In the genomic region with DNA sequence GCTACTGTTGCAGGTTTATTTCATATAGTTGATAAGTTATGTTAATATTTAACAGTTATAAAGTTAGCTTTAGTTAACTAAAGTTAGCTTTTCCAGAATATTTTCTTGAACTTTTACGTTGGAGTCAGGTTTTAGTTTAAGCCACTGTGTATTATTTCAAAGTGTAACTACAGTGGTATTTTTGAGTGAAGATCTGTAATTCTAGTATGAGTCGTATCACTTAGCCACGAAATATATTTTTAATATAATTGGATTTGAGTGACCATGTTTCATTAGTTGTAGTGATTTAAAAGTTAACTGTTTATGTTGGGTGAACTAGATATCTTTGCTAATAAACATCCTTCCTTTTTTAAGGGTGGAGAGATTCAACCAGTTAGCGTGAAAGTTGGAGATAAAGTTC, we compare ENCODE assay signal across 14 cellular contexts. TPM values are rescaled to one million over a fixed set of nuclear protein-coding genes. Genes with fewer than 3 reads are reported as not detected.
DNase-seq lines count a peak whose midpoint lies in the region; ATAC-seq and TF ChIP-seq lines count a peak whose summit lies in the region.
"Had no signal": no experiment of that assay in that cellular context is flagged by ENCODE, and none has a peak within 500 bp of the region (broad histone marks: within the 10 kb centered on the region; RNA-seq: fewer than 3 reads in every experiment).

No MANE protein-coding gene starts in this region.

- peak overlapping the region; percentile 77 for H3K27ac ChIP-seq in CD4-positive, alpha-beta memory T cell (ENCODE audit: low read depth, low read length)
- H3K27ac ChIP-seq in adrenal gland, result peak overlapping the region in 4 of 5 donors; percentile 56 to 99 (median 87)

- H3K4me3 ChIP-seq in CD4-positive, alpha-beta memory T cell (ENCODE audit: low read length in 2 of 2), result no peak overlapping the region
- H3K4me3 ChIP-seq in adrenal gland, result peak overlapping the region in 1 of 4 donors; percentile 68
- H3K4me3 ChIP-seq: lung had no signal

- peaks cover 45% of the 10 kb centered on the region for H3K4me1 ChIP-seq in CD4-positive, alpha-beta memory T cell (ENCODE audit: insufficient read depth, low read length)
- H3K4me1 ChIP-seq in adrenal gland (replicated peaks in 1 of 2), result peaks cover 25 to 45% of the 10 kb centered on the region in 2 donors

- no peaks in the 10 kb centered on the region for H3K27me3 ChIP-seq in CD4-positive, alpha-beta memory T cell (ENCODE audit: insufficient read depth, low read length)
- H3K27me3 ChIP-seq in adrenal gland, result no peaks in the 10 kb centered on the region

- H3K9me3 ChIP-seq in CD4-positive, alpha-beta memory T cell (ENCODE audit: control insufficient read depth in 1 of 2, low read length in 2 of 2), result no peaks in the 10 kb centered on the region
- H3K9me3 ChIP-seq in adrenal gland (replicated peaks in 1 of 3), result no peaks in the 10 kb centered on the region

- intact Hi-C loops in CD4-positive, alpha-beta memory T cell (cut with micrococcal nuclease), result no loop called here
- intact Hi-C loops in adrenal gland (cut with DNase I), result no loop called here

- no peak for ATAC-seq in naive thymus-derived CD8-positive, alpha-beta T cell
- ATAC-seq: HCT116 had no signal

- 51 to 73% (median 58%) methylated on average over 4 of the region's 4 CpGs for WGBS in adrenal gland, 4 donors

- no peaks in the 10 kb centered on the region for H3K27me3 Mint-ChIP-seq in CD4-positive, alpha-beta memory T cell
- no peaks in the 10 kb centered on the region for H3K27me3 Mint-ChIP-seq in IgD-negative memory B cell
- no peaks in the 10 kb centered on the region for H3K27me3 Mint-ChIP-seq in naive thymus-derived CD8-positive, alpha-beta T cell

- CTCF ChIA-PET in CD4-positive, alpha-beta memory T cell (lab: Charles Lee; ENCODE audit: partially characterized antibody), result interaction anchor here (2.3 kb wide), 1 partner anchor 14 kb away, joined by 7 read pairs; no protein-coding TSS in a partner anchor

- peak overlapping the region in 6 of 7 donors; percentile 84 to 97 (median 96) for H3K27ac Mint-ChIP-seq in CD4-positive, alpha-beta memory T cell
- peak overlapping the region; percentile 81 to 98 (median 98) for H3K27ac Mint-ChIP-seq in IgD-negative memory B cell
- peak overlapping the region in 8 of 10 donors; percentile 92 to 98 (median 97) for H3K27ac Mint-ChIP-seq in naive thymus-derived CD8-positive, alpha-beta T cell

- peaks cover 3 to 55% of the 10 kb centered on the region in 2 donors for H3K36me3 Mint-ChIP-seq in CD4-positive, alpha-beta memory T cell
- H3K36me3 Mint-ChIP-seq in IgD-negative memory B cell, result peaks cover 5% of the 10 kb centered on the region
- peaks cover 0 to 46% (median 13%) of the 10 kb centered on the region in 3 donors for H3K36me3 Mint-ChIP-seq in naive thymus-derived CD8-positive, alpha-beta T cell

- peak overlapping the region; percentile 13 to 99 (median 94) for H3K4me3 Mint-ChIP-seq in CD4-positive, alpha-beta memory T cell
- peak overlapping the region in 3 of 4 donors; percentile 98 to 99 (median 99) for H3K4me3 Mint-ChIP-seq in IgD-negative memory B cell
- H3K4me3 Mint-ChIP-seq in naive thymus-derived CD8-positive, alpha-beta T cell, result peak overlapping the region; percentile 88 to 99 (median 96)

- no peak for TF ChIP-seq CTCF in adrenal gland (IDR thresholded peaks at IDR 0.05)

- H3K36me3 ChIP-seq in CD4-positive, alpha-beta memory T cell (ENCODE audit: insufficient read depth, low read length), result peaks cover 13% of the 10 kb centered on the region
- H3K36me3 ChIP-seq in adrenal gland (replicated peaks in 1 of 2), result peaks cover 0 to 26% of the 10 kb centered on the region in 2 donors

- POLR2A ChIA-PET in CD4-positive, alpha-beta memory T cell (lab: Charles Lee; ENCODE audit: partially characterized antibody), result interaction anchor here (1.2 to 5.6 kb wide), 3 partner anchors 13 to 68 kb away, joined by 5 to 180 read pairs (median 8); a partner anchor contains a TSS
- POLR2A ChIA-PET in naive thymus-derived CD8-positive, alpha-beta T cell (lab: Charles Lee), result interaction anchor here (0.7 to 5.4 kb wide), 3 partner anchors 9 to 345 kb away, joined by 3 to 150 read pairs (median 4); a partner anchor contains a TSS

- TF ChIP-seq POLR2A in adrenal gland (IDR thresholded peaks at IDR 0.05), result no peak

- H3K4me1 Mint-ChIP-seq in CD4-positive, alpha-beta memory T cell, result peaks cover 21 to 55% (median 34%) of the 10 kb centered on the region in 4 donors
- peaks cover 22 to 27% (median 26%) of the 10 kb centered on the region in 3 donors for H3K4me1 Mint-ChIP-seq in IgD-negative memory B cell
- H3K4me1 Mint-ChIP-seq in naive thymus-derived CD8-positive, alpha-beta T cell, result peaks cover 12 to 50% (median 37%) of the 10 kb centered on the region in 4 donors

- DNase-seq in CD4-positive, alpha-beta memory T cell, result no peak
- DNase-seq in adrenal gland (no peak), epidermal melanocyte (ENCODE audit: insufficient read length, low spot score) (no peak), AG08396 (ENCODE audit: low spot score) (no peak), UCSD-AML1 (lab: John Stamatoyannopoulos, UW; ENCODE audit: unreplicated experiment) (no peak), inferior parietal cortex (ENCODE audit: extremely low spot score) (no peak)
- no peak for DNase-seq in naive thymus-derived CD8-positive, alpha-beta T cell
- DNase-seq: NCI-H1105; NK-92 treated with Interleukin-12 subunit alpha and Interleukin-12 subunit beta, amount 100 ng/mL, for 24 hours; stimulated activated CD4-positive, alpha-beta T cell treated with anti-CD3 and anti-CD28 coated beads, Interleukin-12 subunit alpha, Interleukin-12 subunit beta, amount 100 ng/mL, for 4 hours; stimulated activated naive CD4-positive, alpha-beta T cell had no signal

- H3K9me3 Mint-ChIP-seq in CD4-positive, alpha-beta memory T cell, result no peaks in the 10 kb centered on the region
- H3K9me3 Mint-ChIP-seq in IgD-negative memory B cell, result no peaks in the 10 kb centered on the region
- no peaks in the 10 kb centered on the region for H3K9me3 Mint-ChIP-seq in naive thymus-derived CD8-positive, alpha-beta T cell

RNA-seq across cellular contexts. Expression of a gene that starts 2.5 kb away (rescaled TPM):
- 10 to 100 TPM; 52.4 to 65.1 TPM for total RNA-seq in CD4-positive, alpha-beta memory T cell
- 100 to 1,000 TPM; 134 to 145 TPM for polyA plus RNA-seq in CD4-positive, alpha-beta memory T cell
- polyA plus RNA-seq in IgD-negative memory B cell (149 TPM), adrenal gland (1,000 to 10,000 TPM in 2 of 3 donors, 100 to 1,000 TPM in 1; 396 to 4,257 (median 1,108) TPM)
- total RNA-seq in adrenal gland, result 1,000 to 10,000 TPM in 1 of 8 donors, 100 to 1,000 TPM in 7; 113 to 1,567 (median 176) TPM
- total RNA-seq in naive thymus-derived CD8-positive, alpha-beta T cell, result 10 to 100 TPM; 62.9 to 65.8 TPM
- 100 to 1,000 TPM; 154 to 181 (median 172) TPM for polyA plus RNA-seq in naive thymus-derived CD8-positive, alpha-beta T cell

RNA-seq across cellular contexts. Expression of a gene that starts 3.0 kb away (rescaled TPM):
- total RNA-seq in CD4-positive, alpha-beta memory T cell, result 100 to 1,000 TPM; 129 to 132 TPM
- 100 to 1,000 TPM; 111 to 116 TPM for polyA plus RNA-seq in CD4-positive, alpha-beta memory T cell
- polyA plus RNA-seq in IgD-negative memory B cell (92.3 TPM), adrenal gland (1,000 to 10,000 TPM in 1 of 3 donors, 100 to 1,000 TPM in 2; 220 to 7,464 (median 448) TPM)
- 1,000 to 10,000 TPM in 2 of 8 donors, 100 to 1,000 TPM in 6; 221 to 3,318 (median 577) TPM for total RNA-seq in adrenal gland
- 100 to 1,000 TPM; 138 to 140 TPM for total RNA-seq in naive thymus-derived CD8-positive, alpha-beta T cell
- 100 to 1,000 TPM; 101 to 134 (median 128) TPM for polyA plus RNA-seq in naive thymus-derived CD8-positive, alpha-beta T cell

RNA-seq across cellular contexts. Expression of a gene that starts 13.2 kb away (rescaled TPM):
- total RNA-seq in CD4-positive, alpha-beta memory T cell, result 10 to 100 TPM; 20.2 to 21.8 TPM
- polyA plus RNA-seq in CD4-positive, alpha-beta memory T cell, result 10 to 100 TPM; 30.0 to 50.6 TPM
- polyA plus RNA-seq in IgD-negative memory B cell (28.0 TPM), adrenal gland (100 to 1,000 TPM in 1 of 3 donors, 10 to 100 TPM in 2; 26.9 to 117 (median 58.1) TPM)
- 100 to 1,000 TPM in 1 of 8 donors, 10 to 100 TPM in 7; 18.2 to 422 (median 31.6) TPM for total RNA-seq in adrenal gland
- total RNA-seq in naive thymus-derived CD8-positive, alpha-beta T cell, result 10 to 100 TPM; 24.0 to 26.1 TPM
- polyA plus RNA-seq in naive thymus-derived CD8-positive, alpha-beta T cell, result 10 to 100 TPM; 19.4 to 29.1 (median 23.6) TPM

RNA-seq across cellular contexts. Expression of a gene that starts 49.3 kb away (rescaled TPM):
- total RNA-seq in CD4-positive, alpha-beta memory T cell, result 10 to 100 TPM; 31.7 to 33.1 TPM
- 10 to 100 TPM; 44.9 to 88.1 TPM for polyA plus RNA-seq in CD4-positive, alpha-beta memory T cell
- 29.9 TPM for polyA plus RNA-seq in IgD-negative memory B cell
- 10 to 100 TPM; 31.4 to 63.5 (median 37.8) TPM for total RNA-seq in adrenal gland
- polyA plus RNA-seq in adrenal gland, result 10 to 100 TPM; 22.3 to 58.8 (median 27.4) TPM
- 10 to 100 TPM; 33.2 to 35.1 TPM for total RNA-seq in naive thymus-derived CD8-positive, alpha-beta T cell
- polyA plus RNA-seq in naive thymus-derived CD8-positive, alpha-beta T cell, result 10 to 100 TPM; 30.0 to 43.4 (median 39.4) TPM
